8 cellular contexts compared by ENCODE assay signal in genomic region chr17:8382052-8382879, GRCh38. TPM values are rescaled to one million over a fixed set of nuclear protein-coding genes. Genes with fewer than 3 reads are reported as not detected.
DNase-seq lines count a peak whose midpoint lies in the region; ATAC-seq and TF ChIP-seq lines count a peak whose summit lies in the region.

No MANE protein-coding gene starts in this region.

- peaks cover 18% of the 10 kb centered on the region for H3K4me1 ChIP-seq in mucosa of stomach (ENCODE audit: control insufficient read depth, insufficient read depth, low read length)

- peak overlapping the region; percentile 81 for H3K9ac ChIP-seq in mucosa of stomach (ENCODE audit: low read length)

- no peaks in the 10 kb centered on the region for H3K9me3 ChIP-seq in mucosa of stomach (ENCODE audit: control insufficient read depth, low read length)

- H3K27ac ChIP-seq in C4-2B = peak overlapping the region; percentile 77

- H3K36me3 ChIP-seq in mucosa of stomach (ENCODE audit: control insufficient read depth, insufficient read depth, low read length) = peaks cover 5% of the 10 kb centered on the region

- TF ChIP-seq CTCF in C4-2B (conservative IDR thresholded peaks at IDR 0.05) (no peak), cardiac fibroblast (IDR thresholded peaks at IDR 0.05; ENCODE audit: low read depth, low read length) (no peak)

- peak overlapping the region; percentile 98 for H3K4me3 ChIP-seq in Jurkat, Clone E6-1 (ENCODE audit: low read length)
- peak overlapping the region; percentile 77 to 80 for H3K4me3 ChIP-seq in cardiac fibroblast (replicated peaks in 1 of 2; ENCODE audit: low read depth in 2 of 2, low read length in 2 of 2)
- H3K4me3 ChIP-seq in mucosa of stomach (ENCODE audit: low read length) = peak overlapping the region; percentile 89

- ATAC-seq in HG03457 (IDR thresholded peaks at IDR 0.05; ENCODE audit: unreplicated experiment) (no peak), HG02571 (IDR thresholded peaks at IDR 0.05; ENCODE audit: unreplicated experiment) (no peak)

- no peaks in the 10 kb centered on the region for H3K27me3 ChIP-seq in mucosa of stomach (ENCODE audit: control insufficient read depth, insufficient read depth, low read length)

- DNase-seq in Jurkat, Clone E6-1 (ENCODE audit: low read depth, low spot score) = no peak
- DNase-seq in cardiac fibroblast (ENCODE audit: low read depth in 2 of 2) (peak in 1 of 2 donors; percentile 19), NCI-H2107 (lab: John Stamatoyannopoulos, UW) (no peak), GDM1 (lab: John Stamatoyannopoulos, UW) (no peak)

RNA-seq across cellular contexts. Expression of gene RPL26, which starts 0.7 kb away (rescaled TPM):
- 4,425 TPM for polyA plus RNA-seq in Jurkat, Clone E6-1 (2012; ENCODE audit: insufficient read depth, insufficient read length)

RNA-seq across cellular contexts. Expression of gene RNF222, which starts 15.4 kb away (rescaled TPM):
- not detected for polyA plus RNA-seq in Jurkat, Clone E6-1 (2012; ENCODE audit: insufficient read depth, insufficient read length)

RNA-seq across cellular contexts. Expression of gene ODF4, which starts 42.6 kb away (rescaled TPM):
- polyA plus RNA-seq in Jurkat, Clone E6-1 (2012; ENCODE audit: insufficient read depth, insufficient read length) = not detected

RNA-seq across cellular contexts. Expression of gene NDEL1, which starts 53.4 kb away (rescaled TPM):
- 40.9 TPM for polyA plus RNA-seq in Jurkat, Clone E6-1 (2012; ENCODE audit: insufficient read depth, insufficient read length)
